In genomic region chr22:19974233-19974861, GRCh38 we compare ENCODE assay signal across 8 cellular contexts. TPM values are rescaled to one million over a fixed set of nuclear protein-coding genes. Genes with fewer than 3 reads are reported as not detected.
DNase-seq lines count a peak whose midpoint lies in the region; ATAC-seq, FAIRE-seq and TF ChIP-seq lines count a peak whose summit lies in the region.

No MANE protein-coding gene starts in this region.

- H3K9me3 ChIP-seq in WERI-Rb-1 (ENCODE audit: severe bottlenecking) (no peaks in the 10 kb centered on the region), iPS-20b (ENCODE audit: insufficient read depth, low read depth, low read length) (no peaks in the 10 kb centered on the region)
- no peaks in the 10 kb centered on the region for H3K9me3 ChIP-seq in effector memory CD4-positive, alpha-beta T cell (ENCODE audit: control insufficient read depth, low read length)

- DNase-seq in 8988T (peak; percentile 83), NCI-H146 treated with DMSO at 0.1 percent for 48 hours (lab: John Stamatoyannopoulos, UW; ENCODE audit: unreplicated experiment) (peak; percentile 73), WERI-Rb-1 (peak; percentile 84), omental fat pad (ENCODE audit: low spot score) (no peak)
- DNase-seq in effector memory CD4-positive, alpha-beta T cell: no peak

- peaks cover 13% of the 10 kb centered on the region for H3K4me1 ChIP-seq in iPS-20b (ENCODE audit: insufficient read depth, low read length)
- H3K4me1 ChIP-seq in effector memory CD4-positive, alpha-beta T cell (ENCODE audit: control insufficient read depth, insufficient read depth, low read length, poor library complexity, severe bottlenecking): peaks cover 4% of the 10 kb centered on the region

- peaks cover 73% of the 10 kb centered on the region for H3K36me3 ChIP-seq in WERI-Rb-1
- peaks cover 65% of the 10 kb centered on the region for H3K36me3 ChIP-seq in iPS-20b (ENCODE audit: insufficient read depth, low read depth, low read length)
- no peaks in the 10 kb centered on the region for H3K36me3 ChIP-seq in effector memory CD4-positive, alpha-beta T cell (ENCODE audit: control insufficient read depth, insufficient read depth, low read length)

- ATAC-seq in omental fat pad (ENCODE audit: low FRiP score): no peak
- no peak for ATAC-seq in HG02678 (IDR thresholded peaks at IDR 0.05; ENCODE audit: unreplicated experiment)

- peak overlapping the region; percentile 38; the same call in 1 of the 2 replicates for H3K9ac ChIP-seq in iPS-20b (ENCODE audit: low read depth, low read length)

- TF ChIP-seq CTCF in WERI-Rb-1 (IDR thresholded peaks at IDR 0.05; ENCODE audit: low read depth, low read length) (no peak), omental fat pad (IDR thresholded peaks at IDR 0.05) (no peak)

- peak; percentile 88 for FAIRE-seq in G401.6 (lab: Jason Lieb, UNC)

- peak overlapping the region; percentile 74 for H3K27ac ChIP-seq in WERI-Rb-1
- peak overlapping the region; percentile 34 for H3K27ac ChIP-seq in iPS-20b (ENCODE audit: low read length)
- no peak overlapping the region for H3K27ac ChIP-seq in effector memory CD4-positive, alpha-beta T cell (ENCODE audit: insufficient read depth, low read length, poor library complexity, severe bottlenecking)

- H3K27me3 ChIP-seq in WERI-Rb-1 (ENCODE audit: insufficient read depth, low read depth, severe bottlenecking) (no peaks in the 10 kb centered on the region), iPS-20b (ENCODE audit: insufficient read depth, low read length) (no peaks in the 10 kb centered on the region)
- H3K27me3 ChIP-seq in effector memory CD4-positive, alpha-beta T cell (replicated peaks; ENCODE audit: control insufficient read depth, insufficient read depth, low read length, poor library complexity, severe bottlenecking): no peaks in the 10 kb centered on the region

- H3K4me3 ChIP-seq in WERI-Rb-1 (ENCODE audit: low read depth, low read length) (no peak overlapping the region), iPS-20b (ENCODE audit: low read length) (peak overlapping the region; percentile 29; the same call in 1 of the 2 replicates)
- H3K4me3 ChIP-seq in effector memory CD4-positive, alpha-beta T cell (ENCODE audit: insufficient read depth, low read depth, low read length, poor library complexity, severe bottlenecking): no peak overlapping the region

RNA-seq across cellular contexts. Expression of gene TXNRD2, which starts 32.7 kb away (rescaled TPM):
- total RNA-seq in omental fat pad: 10 to 100 TPM; 10.1 to 24.4 (median 15.1) TPM

RNA-seq across cellular contexts. Expression of gene COMT, which starts 32.8 kb away (rescaled TPM):
- total RNA-seq in omental fat pad: 100 to 1,000 TPM; 166 to 214 (median 180) TPM

RNA-seq across cellular contexts. Expression of gene ARVCF, which starts 42.3 kb away (rescaled TPM):
- 10 to 100 TPM in 2 of 4 donors, 1 to 10 TPM in 2; 6.5 to 20.0 (median 9.3) TPM for total RNA-seq in omental fat pad

RNA-seq across cellular contexts. Expression of gene TANGO2, which starts 46.6 kb away (rescaled TPM):
- 10 to 100 TPM; 35.3 to 48.4 (median 37.9) TPM for total RNA-seq in omental fat pad

Comparison
In these comparisons a context has a peak if more than half of its experiments do, and no peak if none do; other contexts are left out.
1. DNase-seq: peak in 8988T (single experiment), NCI-H146 treated with DMSO at 0.1 percent for 48 hours (single experiment) and WERI-Rb-1 (single experiment); none in omental fat pad (single experiment) and effector memory CD4-positive, alpha-beta T cell (0 of 3).